Comparison of ENCODE assay signal across 8 cellular contexts in genomic region chr12:50246873-50247612, GRCh38. TPM values are rescaled to one million over a fixed set of nuclear protein-coding genes. Genes with fewer than 3 reads are reported as not detected.
DNase-seq lines count a peak whose midpoint lies in the region; FAIRE-seq and TF ChIP-seq lines count a peak whose summit lies in the region.

No MANE protein-coding gene starts in this region.

- intact Hi-C loops in activated CD4-positive, alpha-beta T cell treated with anti-CD3 and anti-CD28 coated beads, Interleukin-2, amount 10 ng/mL, durations not matched to agents 24 days and 14 days (cut with micrococcal nuclease) = loop anchor here (1.0 to 2.0 kb wide), 3 partner anchors 25 to 60 kb away; partner anchors contain the start of gene LIMA1

- no peaks in the 10 kb centered on the region for H3K9me3 ChIP-seq in astrocyte (ENCODE audit: insufficient read depth, low read depth, low read length)

- peak; percentile 73 for DNase-seq in activated CD4-positive, alpha-beta T cell treated with anti-CD3 and anti-CD28 coated beads, Interleukin-2, amount 10 ng/mL, durations not matched to agents 24 days and 14 days
- DNase-seq in activated CD4-positive, alpha-beta T cell treated with anti-CD3 and anti-CD28 coated beads, Interleukin-2, amount 50 U/mL, for 4 hours = no peak
- DNase-seq in MV-4-11 (lab: John Stamatoyannopoulos, UW) = peak; percentile 66
- DNase-seq in astrocyte (ENCODE audit: low read depth) = peak; percentile 99
- DNase-seq in kidney glomerular epithelial cell (lab: John Stamatoyannopoulos, UW) = peak; percentile 98
- DNase-seq in SHP77 treated with DMSO at 0.1 percent for 48 hours (lab: John Stamatoyannopoulos, UW) = no peak
- no peak for DNase-seq in NCI-H2081 treated with DMSO at 0.1 percent for 48 hours (lab: John Stamatoyannopoulos, UW)

- peak overlapping the region; percentile 66 for H3K4me3 Mint-ChIP-seq in activated CD4-positive, alpha-beta T cell treated with anti-CD3 and anti-CD28 coated beads, Interleukin-2, amount 10 ng/mL, durations not matched to agents 24 days and 14 days
- H3K4me3 Mint-ChIP-seq in astrocyte (ENCODE audit: unreplicated experiment) = peak overlapping the region; percentile 58
- peak overlapping the region; percentile 77 for H3K4me3 Mint-ChIP-seq in stimulated activated naive CD8-positive, alpha-beta T cell treated with anti-CD3 and anti-CD28 coated beads, Interleukin-15, Interleukin-2, amounts not matched to agents 100 ng/mL and 50 ng/mL, for 24 hours

- H3K9ac ChIP-seq in astrocyte (ENCODE audit: low read length) = peak overlapping the region; percentile 50

- no peaks in the 10 kb centered on the region for H4K20me1 ChIP-seq in astrocyte (ENCODE audit: insufficient read depth, low read length)

- H3K36me3 Mint-ChIP-seq in activated CD4-positive, alpha-beta T cell treated with anti-CD3 and anti-CD28 coated beads, Interleukin-2, amount 10 ng/mL, durations not matched to agents 24 days and 14 days (ENCODE audit: low read depth) = peaks cover 6% of the 10 kb centered on the region
- peaks cover 2% of the 10 kb centered on the region for H3K36me3 Mint-ChIP-seq in astrocyte (ENCODE audit: low read depth, unreplicated experiment)
- H3K36me3 Mint-ChIP-seq in stimulated activated naive CD8-positive, alpha-beta T cell treated with anti-CD3 and anti-CD28 coated beads, Interleukin-15, Interleukin-2, amounts not matched to agents 100 ng/mL and 50 ng/mL, for 24 hours (ENCODE audit: low read depth) = peaks cover 4% of the 10 kb centered on the region

- no peaks in the 10 kb centered on the region for H3K27me3 ChIP-seq in astrocyte (ENCODE audit: insufficient read depth, low read length)

- peak overlapping the region; percentile 49 for H3K4me2 ChIP-seq in astrocyte (ENCODE audit: low read length)

- peak overlapping the region; percentile 86 for H3K27ac Mint-ChIP-seq in activated CD4-positive, alpha-beta T cell treated with anti-CD3 and anti-CD28 coated beads, Interleukin-2, amount 10 ng/mL, durations not matched to agents 24 days and 14 days
- peak overlapping the region; percentile 96 for H3K27ac Mint-ChIP-seq in astrocyte (ENCODE audit: unreplicated experiment)
- peak overlapping the region; percentile 88 for H3K27ac Mint-ChIP-seq in stimulated activated naive CD8-positive, alpha-beta T cell treated with anti-CD3 and anti-CD28 coated beads, Interleukin-15, Interleukin-2, amounts not matched to agents 100 ng/mL and 50 ng/mL, for 24 hours

- H2AFZ ChIP-seq in astrocyte (ENCODE audit: low read depth, low read length) = no peak overlapping the region

- peak overlapping the region; percentile 76 for H3K27ac ChIP-seq in astrocyte (ENCODE audit: low read depth, low read length)

- peaks cover 5% of the 10 kb centered on the region for H3K9me3 Mint-ChIP-seq in activated CD4-positive, alpha-beta T cell treated with anti-CD3 and anti-CD28 coated beads, Interleukin-2, amount 10 ng/mL, durations not matched to agents 24 days and 14 days
- H3K9me3 Mint-ChIP-seq in astrocyte (ENCODE audit: unreplicated experiment) = no peaks in the 10 kb centered on the region
- H3K9me3 Mint-ChIP-seq in stimulated activated naive CD8-positive, alpha-beta T cell treated with anti-CD3 and anti-CD28 coated beads, Interleukin-15, Interleukin-2, amounts not matched to agents 100 ng/mL and 50 ng/mL, for 24 hours = no peaks in the 10 kb centered on the region

- no peak overlapping the region for H3K4me3 ChIP-seq in astrocyte (ENCODE audit: insufficient read depth, low read depth, low read length)

- H3K4me1 ChIP-seq in astrocyte (ENCODE audit: insufficient read depth, low read length) = peaks cover 32% of the 10 kb centered on the region

- no peaks in the 10 kb centered on the region for H3K36me3 ChIP-seq in astrocyte (ENCODE audit: insufficient read depth, low read length)

- H3K27me3 Mint-ChIP-seq in activated CD4-positive, alpha-beta T cell treated with anti-CD3 and anti-CD28 coated beads, Interleukin-2, amount 10 ng/mL, durations not matched to agents 24 days and 14 days = no peaks in the 10 kb centered on the region
- H3K27me3 Mint-ChIP-seq in astrocyte (ENCODE audit: low read depth, unreplicated experiment) = no peaks in the 10 kb centered on the region
- no peaks in the 10 kb centered on the region for H3K27me3 Mint-ChIP-seq in stimulated activated naive CD8-positive, alpha-beta T cell treated with anti-CD3 and anti-CD28 coated beads, Interleukin-15, Interleukin-2, amounts not matched to agents 100 ng/mL and 50 ng/mL, for 24 hours

- H3K79me2 ChIP-seq in astrocyte (ENCODE audit: insufficient read depth, low read length) = no peaks in the 10 kb centered on the region

- no peak for TF ChIP-seq CTCF in astrocyte (IDR thresholded peaks at IDR 0.05; ENCODE audit: insufficient read depth, low read depth, low read length)

- FAIRE-seq in astrocyte (lab: Jason Lieb, UNC) = peak; percentile 39

- H3K4me1 Mint-ChIP-seq in activated CD4-positive, alpha-beta T cell treated with anti-CD3 and anti-CD28 coated beads, Interleukin-2, amount 10 ng/mL, durations not matched to agents 24 days and 14 days = peaks cover 34% of the 10 kb centered on the region
- H3K4me1 Mint-ChIP-seq in astrocyte (ENCODE audit: low read depth, unreplicated experiment) = peaks cover 34% of the 10 kb centered on the region
- H3K4me1 Mint-ChIP-seq in stimulated activated naive CD8-positive, alpha-beta T cell treated with anti-CD3 and anti-CD28 coated beads, Interleukin-15, Interleukin-2, amounts not matched to agents 100 ng/mL and 50 ng/mL, for 24 hours (ENCODE audit: low read depth) = peaks cover 58% of the 10 kb centered on the region

RNA-seq across cellular contexts. Expression of gene LIMA1, which starts 36.3 kb away (rescaled TPM):
- 94.6 and 98.2 TPM in 2 replicates for total RNA-seq in activated CD4-positive, alpha-beta T cell treated with anti-CD3 and anti-CD28 coated beads, Interleukin-2, amount 10 ng/mL, durations not matched to agents 24 days and 14 days
- 169 and 173 TPM in 2 replicates for total RNA-seq in astrocyte

Comparison
In these comparisons a context has a peak if more than half of its experiments do, and no peak if none do; other contexts are left out.
1. DNase-seq: peak in activated CD4-positive, alpha-beta T cell treated with anti-CD3 and anti-CD28 coated beads, Interleukin-2, amount 10 ng/mL, durations not matched to agents 24 days and 14 days (single experiment), MV-4-11 (single experiment), astrocyte (single experiment) and kidney glomerular epithelial cell (single experiment); none in activated CD4-positive, alpha-beta T cell treated with anti-CD3 and anti-CD28 coated beads, Interleukin-2, amount 50 U/mL, for 4 hours (0 of 2), SHP77 treated with DMSO at 0.1 percent for 48 hours (single experiment) and NCI-H2081 treated with DMSO at 0.1 percent for 48 hours (single experiment).
2. Peak in every context shown above with its lines, with median percentiles within 50 percentile points of each other: H3K27ac Mint-ChIP-seq and H3K4me3 Mint-ChIP-seq.